8 cellular contexts compared by ENCODE assay signal in genomic region chr10:72353963-72354355, GRCh38. TPM values are rescaled to one million over a fixed set of nuclear protein-coding genes. Genes with fewer than 3 reads are reported as not detected.
DNase-seq lines count a peak whose midpoint lies in the region; ATAC-seq and FAIRE-seq lines count a peak whose summit lies in the region.

No MANE protein-coding gene starts in this region.

- POLR2A ChIA-PET in activated naive CD8-positive, alpha-beta T cell treated with anti-CD3 and anti-CD28 coated beads, Interleukin-2, amount 10 ng/mL, durations not matched to agents 7 days and 5 days (lab: Charles Lee) = interaction anchor here (1.4 to 1.7 kb wide), 2 partner anchors 9 to 11 kb away, joined by 3 to 6 read pairs; no protein-coding TSS in a partner anchor

- peak overlapping the region; percentile 81 to 100 for H3K27ac ChIP-seq in small intestine (ENCODE audit: low read depth in 1 of 2, low read length in 1 of 2)

- no peak for FAIRE-seq in small intestine (lab: Jason Lieb, UNC)

- H3K4me3 ChIP-seq in iPS-11a (ENCODE audit: low read depth, low read length) = peak overlapping the region; percentile 89
- peak overlapping the region; percentile 89 to 94 for H3K4me3 ChIP-seq in small intestine (ENCODE audit: low read depth in 1 of 2, low read length in 2 of 2)

- H3K27me3 ChIP-seq in small intestine (ENCODE audit: control insufficient read depth in 2 of 2, insufficient read depth in 2 of 2, low read length in 2 of 2) = no peaks in the 10 kb centered on the region

- H3K36me3 Mint-ChIP-seq in activated naive CD8-positive, alpha-beta T cell treated with anti-CD3 and anti-CD28 coated beads, Interleukin-2, amount 10 ng/mL, durations not matched to agents 7 days and 5 days = peaks cover 5% of the 10 kb centered on the region

- ATAC-seq in GM18502 (IDR thresholded peaks at IDR 0.05; ENCODE audit: poor library complexity, unreplicated experiment) (peak; percentile 17), HG03064 (IDR thresholded peaks at IDR 0.05; ENCODE audit: low read depth, unreplicated experiment) (peak; percentile 7), HG02610 (IDR thresholded peaks at IDR 0.05; ENCODE audit: unreplicated experiment) (no peak)
- ATAC-seq in activated naive CD8-positive, alpha-beta T cell treated with anti-CD3 and anti-CD28 coated beads, Interleukin-2, amount 10 ng/mL, durations not matched to agents 7 days and 5 days (ENCODE audit: low read depth) = no peak

- H3K4me1 ChIP-seq in small intestine (ENCODE audit: control insufficient read depth in 2 of 2, insufficient read depth in 1 of 2, low read depth in 1 of 2, low read length in 1 of 2) = peaks cover 2 to 3% of the 10 kb centered on the region in 2 donors

- no peak for DNase-seq in activated naive CD8-positive, alpha-beta T cell treated with anti-CD3 and anti-CD28 coated beads, Interleukin-2, amount 10 ng/mL, durations not matched to agents 7 days and 5 days
- DNase-seq in small intestine (no peak), COLO668 (lab: John Stamatoyannopoulos, UW; ENCODE audit: unreplicated experiment) (no peak), DMS79 treated with DMSO at 0.1 percent for 48 hours (lab: John Stamatoyannopoulos, UW) (no peak)

- H3K4me3 Mint-ChIP-seq in activated naive CD8-positive, alpha-beta T cell treated with anti-CD3 and anti-CD28 coated beads, Interleukin-2, amount 10 ng/mL, durations not matched to agents 7 days and 5 days = peak overlapping the region; percentile 98

- H3K9me3 ChIP-seq in small intestine (ENCODE audit: control insufficient read depth, low read depth) = no peaks in the 10 kb centered on the region

- no peaks in the 10 kb centered on the region for H3K36me3 ChIP-seq in small intestine (ENCODE audit: control insufficient read depth in 2 of 2, insufficient read depth in 2 of 2, low read length in 2 of 2)

- no peaks in the 10 kb centered on the region for H3K27me3 Mint-ChIP-seq in activated naive CD8-positive, alpha-beta T cell treated with anti-CD3 and anti-CD28 coated beads, Interleukin-2, amount 10 ng/mL, durations not matched to agents 7 days and 5 days

- 0 to 1% (median 1%) methylated on average over 23 of the region's 23 CpGs for WGBS in small intestine, 3 donors

- peaks cover 37% of the 10 kb centered on the region for H3K4me1 Mint-ChIP-seq in activated naive CD8-positive, alpha-beta T cell treated with anti-CD3 and anti-CD28 coated beads, Interleukin-2, amount 10 ng/mL, durations not matched to agents 7 days and 5 days

- H3K9me3 Mint-ChIP-seq in activated naive CD8-positive, alpha-beta T cell treated with anti-CD3 and anti-CD28 coated beads, Interleukin-2, amount 10 ng/mL, durations not matched to agents 7 days and 5 days = no peaks in the 10 kb centered on the region

- peak overlapping the region; percentile 98 for H3K27ac Mint-ChIP-seq in activated naive CD8-positive, alpha-beta T cell treated with anti-CD3 and anti-CD28 coated beads, Interleukin-2, amount 10 ng/mL, durations not matched to agents 7 days and 5 days

RNA-seq across cellular contexts. Expression of gene DNAJB12, which starts 0.8 kb away (rescaled TPM):
- total RNA-seq in activated naive CD8-positive, alpha-beta T cell treated with anti-CD3 and anti-CD28 coated beads, Interleukin-2, amount 10 ng/mL, durations not matched to agents 7 days and 5 days = 10 to 100 TPM; 24.3 to 26.5 TPM
- polyA plus RNA-seq in small intestine = 10 to 100 TPM; 17.0 to 27.3 (median 18.6) TPM

Comparison
In these comparisons a context has a peak if more than half of its experiments do, and no peak if none do; other contexts are left out.
1. ATAC-seq: peak in GM18502 (single experiment) and HG03064 (single experiment); none in activated naive CD8-positive, alpha-beta T cell treated with anti-CD3 and anti-CD28 coated beads, Interleukin-2, amount 10 ng/mL, durations not matched to agents 7 days and 5 days (single experiment) and HG02610 (single experiment).